ENCODE assay signal across 6 cellular contexts in the genomic region with DNA sequence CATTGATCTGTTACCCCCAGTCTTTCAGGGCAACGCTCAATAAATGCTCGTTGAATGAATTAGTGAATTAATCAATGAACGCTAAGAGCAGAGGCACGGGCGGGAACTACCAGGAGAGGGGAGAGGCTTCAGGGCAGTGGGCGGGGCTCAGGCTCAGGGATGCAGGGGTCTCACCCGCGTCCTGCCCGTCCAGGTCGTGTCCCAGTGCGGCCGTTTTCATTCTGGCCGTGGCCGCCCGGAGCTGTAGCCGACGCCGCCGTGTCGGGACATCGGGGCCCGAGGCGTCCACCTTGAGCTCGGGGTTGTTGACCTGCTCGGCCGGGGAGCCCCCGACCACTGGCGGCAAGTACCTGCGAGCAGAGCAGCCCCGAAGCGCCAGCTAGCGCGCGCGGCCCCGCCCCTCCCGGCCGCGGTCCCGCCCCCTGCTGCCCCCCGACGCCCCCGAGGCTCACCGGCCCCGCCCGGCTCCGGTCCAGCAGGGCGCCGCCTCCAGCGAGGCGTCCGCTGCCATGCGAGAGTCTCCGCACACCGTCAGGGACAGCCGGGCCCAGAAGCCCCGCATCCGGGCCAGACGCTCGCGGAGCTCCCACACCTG. TPM values are rescaled to one million over a fixed set of nuclear protein-coding genes. Genes with fewer than 3 reads are reported as not detected.
DNase-seq lines count a peak whose midpoint lies in the region; ATAC-seq, FAIRE-seq and TF ChIP-seq lines count a peak whose summit lies in the region.

No MANE protein-coding gene starts in this region.

- intact Hi-C loops in heart left ventricle (cut with DNase I) = no loop called here
- intact Hi-C loops in cardiac septum (cut with DNase I) = no loop called here
- intact Hi-C loops in uterus (cut with DNase I; ENCODE audit: low total_unique reads) = no loop called here

- H3K9me3 ChIP-seq in heart left ventricle (no peaks in the 10 kb centered on the region), uterus (no peaks in the 10 kb centered on the region)

- H3K4me1 ChIP-seq in heart left ventricle (peaks cover 0 to 41% (median 12%) of the 10 kb centered on the region in 12 donors), uterus (peaks cover 0 to 5% of the 10 kb centered on the region in 2 donors)

- H3K4me3 ChIP-seq in heart left ventricle (peak overlapping the region in 11 of 12 donors; percentile 7 to 52 (median 40)), iPS-11a (ENCODE audit: low read depth, low read length) (peak overlapping the region; percentile 37), uterus (peak overlapping the region; percentile 18 to 38)

- DNase-seq in heart left ventricle = no peak
- DNase-seq in cardiac septum (ENCODE audit: low spot score) = no peak
- DNase-seq in uterus = no peak
- no peak for DNase-seq in urothelium cell line (ENCODE audit: low spot score)
- DNase-seq in NCI-H345 treated with DMSO at 0.1 percent for 48 hours (lab: John Stamatoyannopoulos, UW; ENCODE audit: unreplicated experiment) = no peak

- TF ChIP-seq POLR2A in heart left ventricle (IDR thresholded peaks at IDR 0.05) = no peak
- TF ChIP-seq POLR2A in uterus (IDR thresholded peaks at IDR 0.05) = no peak

- no peak for TF ChIP-seq CTCF in heart left ventricle (IDR thresholded peaks at IDR 0.05)
- no peak for TF ChIP-seq CTCF in uterus (IDR thresholded peaks at IDR 0.05)

- H3K27ac ChIP-seq in heart left ventricle (no peak overlapping the region), uterus (no peak overlapping the region)

- H3K36me3 ChIP-seq in heart left ventricle (no peaks in the 10 kb centered on the region), uterus (no peaks in the 10 kb centered on the region)

- no peak for ATAC-seq in heart left ventricle

- WGBS in heart left ventricle, 4 donors = 6 to 36% (median 22%) methylated on average over 6 to 61 of the region's 61 CpGs

- no peak for FAIRE-seq in urothelium cell line (lab: Jason Lieb, UNC)

- H3K27me3 ChIP-seq in heart left ventricle = peaks cover 0 to 48% (median 15%) of the 10 kb centered on the region in 9 donors
- no peaks in the 10 kb centered on the region for H3K27me3 ChIP-seq in uterus

RNA-seq across cellular contexts. Expression of gene GAL3ST4, which starts 2.8 kb away (rescaled TPM):
- total RNA-seq in heart left ventricle = 1 to 10 TPM in 7 of 9 donors, under 1 TPM in 2; 0.67 to 9.0 (median 1.6) TPM
- 1 to 10 TPM in 1 of 2 donors, under 1 TPM in 1; 0.80 to 1.3 TPM for polyA plus RNA-seq in heart left ventricle
- total RNA-seq in cardiac septum = 1.5 TPM
- total RNA-seq in uterus = 10 to 100 TPM in 1 of 4 donors, 1 to 10 TPM in 1, under 1 TPM in 1, not detected in 1; 0.51 to 12.1 (median 7.5) TPM

RNA-seq across cellular contexts. Expression of gene GPC2, which starts 6.0 kb away (rescaled TPM):
- total RNA-seq in heart left ventricle (1 to 10 TPM in 2 of 9 donors, under 1 TPM in 5, not detected in 2; 0.27 to 1.1 (median 0.50) TPM), cardiac septum (0.92 TPM), uterus (1 to 10 TPM in 2 of 4 donors, under 1 TPM in 1, not detected in 1; under 0.01 to 9.3 (median 4.5) TPM)
- under 1 TPM; 0.50 to 0.76 TPM for polyA plus RNA-seq in heart left ventricle

RNA-seq across cellular contexts. Expression of gene STAG3, which starts 6.5 kb away (rescaled TPM):
- total RNA-seq in heart left ventricle (1 to 10 TPM in 2 of 9 donors, under 1 TPM in 6, not detected in 1; 0.09 to 1.3 (median 0.58) TPM), cardiac septum (0.43 TPM), uterus (1 to 10 TPM in 1 of 4 donors, under 1 TPM in 1, not detected in 2; 0.49 to 2.5 TPM)
- under 1 TPM; 0.11 to 0.88 TPM for polyA plus RNA-seq in heart left ventricle

RNA-seq across cellular contexts. Expression of gene TRAPPC14, which starts 12.7 kb away (rescaled TPM):
- 10 to 100 TPM in 2 of 9 donors, 1 to 10 TPM in 7; 4.0 to 14.9 (median 7.4) TPM for total RNA-seq in heart left ventricle
- polyA plus RNA-seq in heart left ventricle = 1 to 10 TPM; 6.2 to 9.2 TPM
- 11.4 TPM for total RNA-seq in cardiac septum
- total RNA-seq in uterus = 10 to 100 TPM in 1 of 4 donors, 1 to 10 TPM in 3; 2.8 to 22.3 (median 5.7) TPM

RNA-seq across cellular contexts. Expression of gene LAMTOR4, which starts 22.5 kb away (rescaled TPM):
- total RNA-seq in heart left ventricle = 100 to 1,000 TPM in 3 of 9 donors, 10 to 100 TPM in 6; 64.6 to 160 (median 91.7) TPM
- 100 to 1,000 TPM; 155 to 158 TPM for polyA plus RNA-seq in heart left ventricle
- 89.1 TPM for total RNA-seq in cardiac septum
- 100 to 1,000 TPM in 3 of 4 donors, 10 to 100 TPM in 1; 53.3 to 197 (median 115) TPM for total RNA-seq in uterus
